28 cellular contexts compared by ENCODE assay signal in the genomic region with DNA sequence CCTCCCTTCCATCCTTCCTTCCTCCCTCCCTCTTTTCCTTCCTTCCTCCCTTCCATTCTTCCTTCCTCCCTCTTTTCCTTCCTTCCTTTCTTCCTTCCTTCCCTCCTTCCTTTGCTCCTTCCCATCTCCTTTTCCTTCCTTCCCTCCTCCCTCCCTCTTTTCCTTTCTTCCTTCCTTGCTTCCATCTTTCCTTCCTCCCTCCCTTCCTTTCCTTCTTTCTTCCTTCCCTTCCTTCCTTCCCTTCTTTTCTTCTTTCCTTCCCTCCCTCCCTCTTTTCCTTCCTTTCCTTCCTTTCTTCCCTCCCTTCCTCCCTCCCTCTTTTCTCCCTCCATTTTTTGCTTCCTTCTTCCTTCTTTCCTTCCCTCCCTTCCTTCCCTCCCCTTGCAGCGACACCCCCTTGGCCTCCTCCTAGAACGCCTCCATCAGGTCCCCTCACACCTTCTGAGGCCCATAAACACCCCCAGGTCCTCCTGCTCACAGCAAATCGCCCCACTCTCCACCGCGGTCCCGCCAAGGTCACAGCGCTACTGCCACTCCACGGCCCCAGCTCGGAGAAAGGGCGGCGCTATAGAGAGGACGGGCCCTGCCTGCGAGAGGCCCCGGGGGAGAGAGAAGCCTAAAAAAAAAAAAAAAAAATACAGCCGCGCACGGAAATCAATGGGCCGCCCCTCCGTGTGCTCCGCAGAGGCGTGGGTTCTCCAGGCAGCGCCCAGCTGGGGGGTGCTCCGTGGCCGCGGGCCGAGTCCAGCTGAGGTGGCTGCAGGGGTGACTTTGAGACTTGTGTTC.
DNase-seq lines count a peak whose midpoint lies in the region; ATAC-seq, FAIRE-seq and TF ChIP-seq lines count a peak whose summit lies in the region.
"Had no signal": no experiment of that assay in that cellular context is flagged by ENCODE, and none has a peak within 500 bp of the region (broad histone marks: within the 10 kb centered on the region; RNA-seq: fewer than 3 reads in every experiment).

No MANE protein-coding gene starts in this region.

- no peaks in the 10 kb centered on the region for H4K20me1 ChIP-seq in H1 (replicated peaks in 1 of 2; ENCODE audit: control insufficient read depth in 1 of 2, insufficient read depth in 2 of 2, low read length in 2 of 2)
- H4K20me1 ChIP-seq: BLaER1 treated with 17β-estradiol and CSF1 and Interleukin-3, amounts not matched to agents 10 nM and 100 nM had no signal

- no peak overlapping the region for H3K4ac ChIP-seq in H1 (replicated peaks; ENCODE audit: insufficient read length, low read depth, low read length)

- peaks cover 3% of the 10 kb centered on the region for H3K9me3 Mint-ChIP-seq in activated CD4-positive, alpha-beta T cell treated with anti-CD3 and anti-CD28 coated beads, Interleukin-2, amount 10 ng/mL, durations not matched to agents 24 days and 14 days
- H3K9me3 Mint-ChIP-seq in type B pancreatic cell: no peaks in the 10 kb centered on the region
- H3K9me3 Mint-ChIP-seq in CD8-positive, alpha-beta T cell: peaks cover 5% of the 10 kb centered on the region

- H3K9me3 ChIP-seq in HEK293 (ENCODE audit: control insufficient read depth, insufficient read depth, low read depth, low read length) (no peaks in the 10 kb centered on the region), H1 (ENCODE audit: insufficient read depth in 2 of 2, low read depth in 1 of 2, low read length in 1 of 2) (peaks cover 7 to 10% of the 10 kb centered on the region in 2 experiments; a peak in 3 of 4 replicates)
- H3K9me3 ChIP-seq in CD8-positive, alpha-beta T cell (ENCODE audit: low read length): no peaks in the 10 kb centered on the region
- H3K9me3 ChIP-seq: A549 had no signal

- H3K79me2 ChIP-seq in H1 (ENCODE audit: control insufficient read depth in 1 of 2, insufficient read depth in 2 of 2, low read length in 2 of 2): no peaks in the 10 kb centered on the region

- H3K27ac ChIP-seq in HEK293 (ENCODE audit: extremely low read depth, low read depth, low read length) (no peak overlapping the region), H1 (ENCODE audit: low read depth, low read length) (no peak overlapping the region)
- no peak overlapping the region for H3K27ac ChIP-seq in CD8-positive, alpha-beta T cell (ENCODE audit: low read depth, low read length)
- H3K27ac ChIP-seq: 22Rv1; A549; BLaER1 treated with 17β-estradiol and CSF1 and Interleukin-3, amounts not matched to agents 10 nM and 100 nM; C4-2B had no signal

- H4K91ac ChIP-seq in H1 (replicated peaks; ENCODE audit: insufficient read length, low read length): no peak overlapping the region

- no peaks in the 10 kb centered on the region for H3K4me1 Mint-ChIP-seq in activated CD4-positive, alpha-beta T cell treated with anti-CD3 and anti-CD28 coated beads, Interleukin-2, amount 10 ng/mL, durations not matched to agents 24 days and 14 days
- H3K4me1 Mint-ChIP-seq in type B pancreatic cell (ENCODE audit: unreplicated experiment): no peaks in the 10 kb centered on the region
- no peaks in the 10 kb centered on the region for H3K4me1 Mint-ChIP-seq in CD8-positive, alpha-beta T cell (ENCODE audit: low read depth)
- H3K4me1 Mint-ChIP-seq: B cell; CD8-positive, alpha-beta memory T cell had no signal

- H2AK5ac ChIP-seq in H1 (ENCODE audit: low read depth, low read length): peak overlapping the region; percentile 75; the same call in 1 of the 2 replicates

- no peak overlapping the region for H2BK120ac ChIP-seq in H1 (replicated peaks; ENCODE audit: low read depth, low read length)

- no peaks in the 10 kb centered on the region for H3K36me3 ChIP-seq in HEK293 (ENCODE audit: control insufficient read depth in 2 of 2, insufficient read depth in 1 of 2, low read length in 2 of 2)
- no peaks in the 10 kb centered on the region for H3K36me3 ChIP-seq in H1 (ENCODE audit: control insufficient read depth in 2 of 4, insufficient read depth in 4 of 4, low read length in 3 of 4)
- no peaks in the 10 kb centered on the region for H3K36me3 ChIP-seq in CD8-positive, alpha-beta T cell (ENCODE audit: insufficient read depth, low read length)
- H3K36me3 ChIP-seq: BLaER1 treated with 17β-estradiol and CSF1 and Interleukin-3, amounts not matched to agents 10 nM and 100 nM had no signal

- no peak overlapping the region for H3K27ac Mint-ChIP-seq in activated CD4-positive, alpha-beta T cell treated with anti-CD3 and anti-CD28 coated beads, Interleukin-2, amount 10 ng/mL, durations not matched to agents 24 days and 14 days
- no peak overlapping the region for H3K27ac Mint-ChIP-seq in type B pancreatic cell
- H3K27ac Mint-ChIP-seq in CD8-positive, alpha-beta T cell: no peak overlapping the region
- H3K27ac Mint-ChIP-seq: B cell; CD4-positive, alpha-beta T cell; CD8-positive, alpha-beta memory T cell had no signal

- POLR2A ChIA-PET in HEK293 (lab: Yijun Ruan, JAX): no interaction called here
- POLR2A ChIA-PET in H1 (lab: Charles Lee; ENCODE audit: partially characterized antibody): no interaction called here
- POLR2A ChIA-PET in CD8-positive, alpha-beta T cell (lab: Charles Lee): no interaction called here

- no peak for TF ChIP-seq POLR2A in H1 (IDR thresholded peaks at IDR 0.05; ENCODE audit: control extremely low read depth in 1 of 2, low read depth in 2 of 2, low read length in 2 of 2)

- no peak overlapping the region for H2BK15ac ChIP-seq in H1 (ENCODE audit: low read length)

- no peak overlapping the region for H2AFZ ChIP-seq in H1 (ENCODE audit: low read length)

- no peak for TF ChIP-seq RAD21 in H1 (IDR thresholded peaks at IDR 0.05 in 1 of 2, conservative IDR thresholded peaks at IDR 0.05 in 1 of 2; ENCODE audit: low read depth in 2 of 2, low read length in 2 of 2)

- no peaks in the 10 kb centered on the region for H3K27me3 ChIP-seq in H1 (replicated peaks in 1 of 4; ENCODE audit: control insufficient read depth in 3 of 4, extremely low read depth in 1 of 4, insufficient read depth in 3 of 4, low read length in 3 of 4)
- no peaks in the 10 kb centered on the region for H3K27me3 ChIP-seq in CD8-positive, alpha-beta T cell (ENCODE audit: insufficient read depth, low read length)
- H3K27me3 ChIP-seq: BLaER1 treated with 17β-estradiol and CSF1 and Interleukin-3, amounts not matched to agents 10 nM and 100 nM had no signal

- no peak overlapping the region for H4K5ac ChIP-seq in H1 (ENCODE audit: insufficient read length, low read depth, low read length)

- H3K4me3 ChIP-seq in HEK293 (ENCODE audit: low read depth, low read length): no peak overlapping the region
- no peak overlapping the region for H3K4me3 ChIP-seq in H1 (ENCODE audit: extremely low read depth in 1 of 4, insufficient read depth in 2 of 4, low read depth in 3 of 4, low read length in 4 of 4)
- no peak overlapping the region for H3K4me3 ChIP-seq in CD8-positive, alpha-beta T cell (ENCODE audit: low read depth, low read length)
- H3K4me3 ChIP-seq: A549; BLaER1 treated with 17β-estradiol and CSF1 and Interleukin-3, amounts not matched to agents 10 nM and 100 nM; GM12878 had no signal

- H2BK12ac ChIP-seq in H1 (ENCODE audit: low read depth, low read length): 0 out of 2 replicates have a peak overlapping the region, but pooled peaks have one; percentile 68

- H2BK5ac ChIP-seq in H1 (ENCODE audit: low read depth, low read length): no peak overlapping the region

- no peak for FAIRE-seq in H1 (lab: Jason Lieb, UNC)
- FAIRE-seq: A549, GM12878, GM12892, GM18507, GM19239 had no signal

- H3K4me1 ChIP-seq in HEK293 (ENCODE audit: control insufficient read depth, insufficient read depth, low read length): no peaks in the 10 kb centered on the region
- peaks cover 2 to 5% (median 2%) of the 10 kb centered on the region in 4 experiments; a peak in 6 of 7 replicates for H3K4me1 ChIP-seq in H1 (replicated peaks in 1 of 4; ENCODE audit: control insufficient read depth in 3 of 4, insufficient read depth in 4 of 4, low read length in 3 of 4)
- no peaks in the 10 kb centered on the region for H3K4me1 ChIP-seq in CD8-positive, alpha-beta T cell (ENCODE audit: insufficient read depth, low read length)
- H3K4me1 ChIP-seq: A549 had no signal

- no peak overlapping the region for H3K4me3 Mint-ChIP-seq in activated CD4-positive, alpha-beta T cell treated with anti-CD3 and anti-CD28 coated beads, Interleukin-2, amount 10 ng/mL, durations not matched to agents 24 days and 14 days
- no peak overlapping the region for H3K4me3 Mint-ChIP-seq in type B pancreatic cell
- H3K4me3 Mint-ChIP-seq in CD8-positive, alpha-beta T cell: no peak overlapping the region
- H3K4me3 Mint-ChIP-seq: B cell; CD4-positive, alpha-beta T cell; CD8-positive, alpha-beta memory T cell had no signal

- H3K14ac ChIP-seq in H1 (ENCODE audit: insufficient read length): no peak overlapping the region

- WGBS in H1 (ENCODE audit: extremely low coverage in 1 of 2, insufficient coverage in 1 of 2, insufficient read length in 1 of 2, insufficient replicate concordance in 2 of 2, low coverage in 1 of 2, low lambda C conversion rate in 2 of 2, missing lambda C conversion rate in 1 of 2), 2 experiments: 93% methylated on average over 20 of the region's 26 CpGs; no CpG with 5 or more reads in 1 of the 2 experiments

- ATAC-seq in GM21786 (IDR thresholded peaks at IDR 0.05; ENCODE audit: unreplicated experiment): no peak
- ATAC-seq in CD8-positive, alpha-beta T cell: no peak
- ATAC-seq: A549, GM12878 had no signal

- H3K18ac ChIP-seq in H1 (ENCODE audit: extremely low read depth, low read length): no peak overlapping the region

- 0 out of 2 replicates have a peak overlapping the region, but pooled peaks have one; percentile 61 for H4K8ac ChIP-seq in H1 (ENCODE audit: extremely low read depth, insufficient read depth, low read length)

- DNase-seq in activated CD4-positive, alpha-beta T cell treated with anti-CD3 and anti-CD28 coated beads, Interleukin-2, amount 10 ng/mL, durations not matched to agents 24 days and 14 days: peak; percentile 14
- no peak for DNase-seq in activated CD4-positive, alpha-beta T cell treated with anti-CD3 and anti-CD28 coated beads for 4 hours
- no peak for DNase-seq in H1 (ENCODE audit: low read depth in 1 of 2, low spot score in 2 of 2)
- DNase-seq in type B pancreatic cell (ENCODE audit: extremely low spot score, unreplicated experiment): peak; percentile 64
- DNase-seq in CD8-positive, alpha-beta T cell: no peak
- no peak for DNase-seq in NCI-H226
- DNase-seq: AML-193; CD4-positive, alpha-beta T cell; CD8-positive, alpha-beta memory T cell; COR-L47; DMS 273 treated with DMSO at 0.1 percent for 48 hours; DMS153; DMS53; DMS79; DND-41; EL; GDM1 had no signal

- H3K23ac ChIP-seq in H1 (ENCODE audit: insufficient read length): no peak overlapping the region

- CTCF ChIA-PET in HEK293 (lab: Yijun Ruan, JAX): no interaction called here
- CTCF ChIA-PET in H1 (lab: Charles Lee; ENCODE audit: partially characterized antibody): interaction anchor here (0.6 to 1.1 kb wide), 2 partner anchors 80 to 1407 kb away, joined by 3 to 4 read pairs; no protein-coding TSS in a partner anchor
- CTCF ChIA-PET in CD8-positive, alpha-beta T cell (lab: Charles Lee): no interaction called here

- intact Hi-C loops in activated CD4-positive, alpha-beta T cell treated with anti-CD3 and anti-CD28 coated beads, Interleukin-2, amount 10 ng/mL, durations not matched to agents 24 days and 14 days (cut with micrococcal nuclease): no loop called here
- intact Hi-C loops in CD8-positive, alpha-beta T cell (cut with DNase I, micrococcal nuclease): no loop called here

- no peak for TF ChIP-seq EP300 in H1 (IDR thresholded peaks at IDR 0.05; ENCODE audit: borderline replicate concordance in 1 of 2, low read depth in 2 of 2, low read length in 2 of 2)

- H3K36me3 Mint-ChIP-seq in activated CD4-positive, alpha-beta T cell treated with anti-CD3 and anti-CD28 coated beads, Interleukin-2, amount 10 ng/mL, durations not matched to agents 24 days and 14 days (ENCODE audit: low read depth): no peaks in the 10 kb centered on the region
- H3K36me3 Mint-ChIP-seq in type B pancreatic cell: no peaks in the 10 kb centered on the region
- no peaks in the 10 kb centered on the region for H3K36me3 Mint-ChIP-seq in CD8-positive, alpha-beta T cell

- TF ChIP-seq CTCF in HEK293 (tag by site-specific recombination; IDR thresholded peaks at IDR 0.05): no peak
- TF ChIP-seq CTCF in H1 (IDR thresholded peaks at IDR 0.05; ENCODE audit: control extremely low read depth in 1 of 3, insufficient read depth in 1 of 3, low read depth in 1 of 3, low read length in 3 of 3): no peak
- TF ChIP-seq CTCF in type B pancreatic cell (conservative IDR thresholded peaks at IDR 0.05): no peak
- no peak for TF ChIP-seq CTCF in CD8-positive, alpha-beta T cell (IDR thresholded peaks at IDR 0.05)

- H3K23me2 ChIP-seq in H1 (ENCODE audit: low read depth, low read length): no peaks in the 10 kb centered on the region

- no peak overlapping the region for H3K9ac ChIP-seq in H1 (replicated peaks in 1 of 4; ENCODE audit: extremely low read depth in 1 of 4, low read depth in 3 of 4, low read length in 3 of 4)
- H3K9ac ChIP-seq: BLaER1 treated with 17β-estradiol and CSF1 and Interleukin-3, amounts not matched to agents 10 nM and 100 nM had no signal

- H3K79me1 ChIP-seq in H1 (ENCODE audit: low read depth, low read length): no peaks in the 10 kb centered on the region

- no peak overlapping the region for H2BK20ac ChIP-seq in H1 (ENCODE audit: low read length)

- no peak overlapping the region for H3K56ac ChIP-seq in H1 (replicated peaks; ENCODE audit: insufficient read length, low read depth, low read length)

- no peak overlapping the region for H3K4me2 ChIP-seq in H1 (ENCODE audit: insufficient read depth in 1 of 2, low read depth in 2 of 2, low read length in 2 of 2)
- H3K4me2 ChIP-seq: A549; BLaER1 treated with 17β-estradiol and CSF1 and Interleukin-3, amounts not matched to agents 10 nM and 100 nM had no signal

- H3K27me3 Mint-ChIP-seq in activated CD4-positive, alpha-beta T cell treated with anti-CD3 and anti-CD28 coated beads, Interleukin-2, amount 10 ng/mL, durations not matched to agents 24 days and 14 days: no peaks in the 10 kb centered on the region
- no peaks in the 10 kb centered on the region for H3K27me3 Mint-ChIP-seq in type B pancreatic cell
- H3K27me3 Mint-ChIP-seq in CD8-positive, alpha-beta T cell (ENCODE audit: low read depth): peaks cover under 1% of the 10 kb centered on the region
- H3K27me3 Mint-ChIP-seq: B cell; CD4-positive, alpha-beta T cell; CD8-positive, alpha-beta memory T cell had no signal

Comparison
In these comparisons a context has a peak if more than half of its experiments do, and no peak if none do; other contexts are left out.
1. DNase-seq: peak in activated CD4-positive, alpha-beta T cell treated with anti-CD3 and anti-CD28 coated beads, Interleukin-2, amount 10 ng/mL, durations not matched to agents 24 days and 14 days (single experiment) and type B pancreatic cell (single experiment); none in activated CD4-positive, alpha-beta T cell treated with anti-CD3 and anti-CD28 coated beads for 4 hours (0 of 2), H1 (0 of 2), CD8-positive, alpha-beta T cell (0 of 7) and NCI-H226 (single experiment).